22 cellular contexts compared by ENCODE assay signal in genomic region chr11:126871792-126872191, GRCh38.
"Had no signal": no experiment of that assay in that cellular context is flagged by ENCODE, and none has a peak within 500 bp of the region (broad histone marks: within the 10 kb centered on the region; RNA-seq: fewer than 3 reads in every experiment).

No MANE protein-coding gene starts in this region.

- H3K4me1 ChIP-seq: psoas muscle, stomach, testis, upper lobe of left lung had no signal

- DNase-seq: activated CD4-positive, alpha-beta memory T cell treated with anti-CD3 and anti-CD28 coated beads for 36 hours; activated CD4-positive, alpha-beta T cell treated with anti-CD3 and anti-CD28 coated beads for 36 hours; activated CD8-positive, alpha-beta memory T cell treated with anti-CD3 and anti-CD28 coated beads, Interleukin-2, amount 10 ng/mL, durations not matched to agents 7 days and 5 days; activated naive CD4-positive, alpha-beta T cell treated with Interleukin-2 at 50 U/mL for 16 hours; activated naive CD8-positive, alpha-beta T cell treated with anti-CD3 and anti-CD28 coated beads, Interleukin-2, amount 10 ng/mL, durations not matched to agents 7 days and 5 days; erythroblast; head of caudate nucleus; mesenchymal stem cell; naive thymus-derived CD8-positive, alpha-beta T cell; ovary; psoas muscle; stimulated activated CD4-positive, alpha-beta T cell treated with anti-CD3 and anti-CD28 coated beads, Interleukin-4, amount 100 ng/mL, for 24 hours; stomach; SW 1271; testis; upper lobe of left lung had no signal

- H3K36me3 Mint-ChIP-seq: activated CD4-positive, alpha-beta memory T cell treated with anti-CD3 and anti-CD28 coated beads for 36 hours; activated CD8-positive, alpha-beta memory T cell treated with anti-CD3 and anti-CD28 coated beads, Interleukin-2, amount 10 ng/mL, durations not matched to agents 7 days and 5 days; activated naive CD8-positive, alpha-beta T cell treated with anti-CD3 and anti-CD28 coated beads, Interleukin-2, amount 10 ng/mL, durations not matched to agents 7 days and 5 days; naive thymus-derived CD8-positive, alpha-beta T cell; stimulated activated effector memory CD8-positive, alpha-beta T cell treated with anti-CD3 and anti-CD28 coated beads, Interleukin-12 subunit alpha, Interleukin-12 subunit beta, amount 100 ng/mL, for 72 hours had no signal

- H3K36me3 ChIP-seq: ovary, stomach, upper lobe of left lung had no signal

- ATAC-seq: activated CD4-positive, alpha-beta T cell treated with anti-CD3 and anti-CD28 coated beads for 36 hours; activated CD8-positive, alpha-beta memory T cell treated with anti-CD3 and anti-CD28 coated beads, Interleukin-2, amount 10 ng/mL, durations not matched to agents 7 days and 5 days; naive thymus-derived CD8-positive, alpha-beta T cell; psoas muscle; sciatic nerve; stimulated activated effector memory CD8-positive, alpha-beta T cell treated with anti-CD3 and anti-CD28 coated beads, Interleukin-12 subunit alpha, Interleukin-12 subunit beta, amount 100 ng/mL, for 72 hours had no signal

- H3K9me3 ChIP-seq: ovary, psoas muscle, stomach, testis, upper lobe of left lung had no signal

- H3K27me3 ChIP-seq: ovary, testis, upper lobe of left lung had no signal

- H3K9me3 Mint-ChIP-seq: activated CD4-positive, alpha-beta memory T cell treated with anti-CD3 and anti-CD28 coated beads for 36 hours; activated naive CD8-positive, alpha-beta T cell treated with anti-CD3 and anti-CD28 coated beads, Interleukin-2, amount 10 ng/mL, durations not matched to agents 7 days and 5 days; central memory CD8-positive, alpha-beta T cell; stimulated activated effector memory CD8-positive, alpha-beta T cell treated with anti-CD3 and anti-CD28 coated beads, Interleukin-12 subunit alpha, Interleukin-12 subunit beta, amount 100 ng/mL, for 72 hours; T-helper 2 cell treated with Interferon-gamma antibody and Interleukin-4, amounts not matched to agents 5 μg/mL and 100 μg/mL, for 36 hours had no signal

- H3K27me3 Mint-ChIP-seq: activated CD8-positive, alpha-beta memory T cell treated with anti-CD3 and anti-CD28 coated beads, Interleukin-2, amount 10 ng/mL, durations not matched to agents 7 days and 5 days; activated naive CD8-positive, alpha-beta T cell treated with anti-CD3 and anti-CD28 coated beads, Interleukin-2, amount 10 ng/mL, durations not matched to agents 7 days and 5 days; central memory CD8-positive, alpha-beta T cell had no signal

- H3K4me3 Mint-ChIP-seq: activated CD4-positive, alpha-beta memory T cell treated with anti-CD3 and anti-CD28 coated beads for 36 hours; activated CD4-positive, alpha-beta T cell treated with anti-CD3 and anti-CD28 coated beads for 36 hours; activated CD8-positive, alpha-beta memory T cell treated with anti-CD3 and anti-CD28 coated beads, Interleukin-2, amount 10 ng/mL, durations not matched to agents 7 days and 5 days; activated naive CD8-positive, alpha-beta T cell treated with anti-CD3 and anti-CD28 coated beads, Interleukin-2, amount 10 ng/mL, durations not matched to agents 7 days and 5 days; brain; central memory CD8-positive, alpha-beta T cell; naive thymus-derived CD8-positive, alpha-beta T cell; stimulated activated effector memory CD8-positive, alpha-beta T cell treated with anti-CD3 and anti-CD28 coated beads, Interleukin-12 subunit alpha, Interleukin-12 subunit beta, amount 100 ng/mL, for 72 hours; T-helper 2 cell treated with Interferon-gamma antibody and Interleukin-4, amounts not matched to agents 5 μg/mL and 100 μg/mL, for 36 hours had no signal

- H3K4me3 ChIP-seq: coronary artery, ovary, psoas muscle, stomach, testis, upper lobe of left lung had no signal

- H3K27ac ChIP-seq: coronary artery, ovary, psoas muscle, stomach, testis, upper lobe of left lung had no signal

- H3K4me1 Mint-ChIP-seq: activated CD4-positive, alpha-beta T cell treated with anti-CD3 and anti-CD28 coated beads for 36 hours; activated CD8-positive, alpha-beta memory T cell treated with anti-CD3 and anti-CD28 coated beads, Interleukin-2, amount 10 ng/mL, durations not matched to agents 7 days and 5 days; activated naive CD8-positive, alpha-beta T cell treated with anti-CD3 and anti-CD28 coated beads, Interleukin-2, amount 10 ng/mL, durations not matched to agents 7 days and 5 days; central memory CD8-positive, alpha-beta T cell; naive thymus-derived CD8-positive, alpha-beta T cell; stimulated activated effector memory CD8-positive, alpha-beta T cell treated with anti-CD3 and anti-CD28 coated beads, Interleukin-12 subunit alpha, Interleukin-12 subunit beta, amount 100 ng/mL, for 72 hours had no signal

- H3K27ac Mint-ChIP-seq: activated CD4-positive, alpha-beta memory T cell treated with anti-CD3 and anti-CD28 coated beads for 36 hours; activated CD4-positive, alpha-beta T cell treated with anti-CD3 and anti-CD28 coated beads for 36 hours; activated CD8-positive, alpha-beta memory T cell treated with anti-CD3 and anti-CD28 coated beads, Interleukin-2, amount 10 ng/mL, durations not matched to agents 7 days and 5 days; activated naive CD8-positive, alpha-beta T cell treated with anti-CD3 and anti-CD28 coated beads, Interleukin-2, amount 10 ng/mL, durations not matched to agents 7 days and 5 days; naive thymus-derived CD8-positive, alpha-beta T cell; stimulated activated effector memory CD8-positive, alpha-beta T cell treated with anti-CD3 and anti-CD28 coated beads, Interleukin-12 subunit alpha, Interleukin-12 subunit beta, amount 100 ng/mL, for 72 hours; T-helper 2 cell treated with Interferon-gamma antibody and Interleukin-4, amounts not matched to agents 5 μg/mL and 100 μg/mL, for 36 hours had no signal
